In the genomic region with DNA sequence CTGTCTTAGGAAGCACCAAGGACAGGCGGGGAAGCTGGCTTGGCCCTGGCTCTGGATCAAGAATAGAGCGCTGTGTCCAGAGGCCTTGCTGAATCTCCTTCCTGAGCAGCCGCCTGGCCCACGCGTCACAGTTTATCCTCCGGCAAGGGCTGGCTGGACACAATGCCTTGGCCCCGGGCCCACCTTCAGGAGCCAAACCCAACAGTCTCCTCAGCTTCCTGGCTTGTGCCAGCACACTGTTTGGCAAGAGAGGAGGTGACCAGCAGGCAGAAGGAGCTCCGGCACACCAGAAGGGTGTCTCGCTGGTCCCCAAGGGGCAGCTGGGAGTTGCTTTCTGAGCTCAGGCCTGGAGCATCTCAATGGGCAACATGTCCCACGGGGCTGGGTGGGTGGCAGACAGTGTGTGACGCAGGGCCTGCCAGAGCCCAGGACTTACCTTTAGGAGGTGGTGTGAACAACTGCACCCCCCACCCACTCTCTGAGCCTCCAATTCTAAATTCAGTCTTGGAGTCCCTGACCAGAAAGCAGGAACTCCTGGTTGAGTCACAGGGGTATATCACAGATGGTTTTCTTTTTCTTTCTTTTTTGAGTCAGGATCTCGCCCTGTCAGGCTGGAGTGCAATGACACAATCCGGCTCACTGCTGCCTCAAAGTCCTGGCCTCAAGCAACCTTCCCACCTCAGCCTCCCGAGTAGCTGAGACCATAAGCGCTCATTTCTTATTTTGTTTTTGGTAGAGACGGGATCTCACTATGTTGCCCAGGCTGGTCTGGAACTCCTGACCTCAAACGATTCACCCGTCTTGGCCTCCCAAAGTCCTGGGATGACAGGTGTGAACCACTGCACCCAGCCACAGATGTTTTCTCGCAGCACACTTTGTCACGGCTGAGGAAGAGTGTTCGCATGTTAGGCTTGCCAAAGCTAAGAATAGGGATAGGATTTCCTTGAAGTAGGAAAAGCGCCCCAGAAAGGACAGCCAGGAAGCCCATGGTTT, we compare ENCODE assay signal across 10 cellular contexts.
DNase-seq lines count a peak whose midpoint lies in the region; ATAC-seq, FAIRE-seq and TF ChIP-seq lines count a peak whose summit lies in the region.
"Had no signal": no experiment of that assay in that cellular context is flagged by ENCODE, and none has a peak within 500 bp of the region (broad histone marks: within the 10 kb centered on the region; RNA-seq: fewer than 3 reads in every experiment).

No MANE protein-coding gene starts in this region.

- intact Hi-C loops in MCF 10A (cut with micrococcal nuclease): loop anchor here (10.0 kb wide), 3 partner anchors 168 to 358 kb away; partner anchors contain the start of gene BCOR
- intact Hi-C loops in lower lobe of right lung (cut with DNase I): no loop called here

- H3K9me3 Mint-ChIP-seq in activated naive CD4-positive, alpha-beta T cell treated with anti-CD3 and anti-CD28 coated beads, Interleukin-2, amount 50 U/mL, for 72 hours: no peaks in the 10 kb centered on the region
- H3K9me3 Mint-ChIP-seq in MCF 10A (ENCODE audit: unreplicated experiment): no peaks in the 10 kb centered on the region
- H3K9me3 Mint-ChIP-seq: dendritic cell treated with granulocyte-macrophage colony-stimulating factor and Interleukin-4, amounts not matched to agents 40 ng/mL and 50 ng/mL, for 4 days had no signal

- POLR2A ChIA-PET in MCF 10A (lab: Yijun Ruan, JAX): interaction anchor here (0.6 to 0.7 kb wide), 2 partner anchors 222 to 623 kb away, joined by 3 to 4 read pairs; no protein-coding TSS in a partner anchor

- no peaks in the 10 kb centered on the region for H3K36me3 ChIP-seq in lower lobe of right lung

- peak overlapping the region in 1 of 2 donors; percentile 25 for H3K27ac Mint-ChIP-seq in activated naive CD4-positive, alpha-beta T cell treated with anti-CD3 and anti-CD28 coated beads, Interleukin-2, amount 50 U/mL, for 72 hours
- H3K27ac Mint-ChIP-seq in MCF 10A (ENCODE audit: low read depth, unreplicated experiment): no peak overlapping the region
- H3K27ac Mint-ChIP-seq: dendritic cell treated with granulocyte-macrophage colony-stimulating factor and Interleukin-4, amounts not matched to agents 40 ng/mL and 50 ng/mL, for 4 days; naive thymus-derived CD4-positive, alpha-beta T cell had no signal

- peaks cover 36% of the 10 kb centered on the region for H3K27me3 Mint-ChIP-seq in MCF 10A (ENCODE audit: insufficient read depth, unreplicated experiment)
- H3K27me3 Mint-ChIP-seq: naive thymus-derived CD4-positive, alpha-beta T cell had no signal

- ATAC-seq in activated naive CD4-positive, alpha-beta T cell treated with anti-CD3 and anti-CD28 coated beads, Interleukin-2, amount 50 U/mL, for 72 hours: peak; percentile 75 to 81
- peak; percentile 79 to 87 for ATAC-seq in lower lobe of right lung
- ATAC-seq: naive thymus-derived CD4-positive, alpha-beta T cell had no signal

- peak overlapping the region; percentile 36 for H3K27ac ChIP-seq in lower lobe of right lung

- peaks cover 13% of the 10 kb centered on the region for H3K4me1 ChIP-seq in lower lobe of right lung

- H3K4me1 Mint-ChIP-seq in MCF 10A (ENCODE audit: insufficient read depth, unreplicated experiment): peaks cover 6% of the 10 kb centered on the region

- no peak overlapping the region for H3K4me3 ChIP-seq in lower lobe of right lung

- no TSS peak for BruUV-seq in MCF 10A (replicated peaks; lab: Mats Ljungman, UMichigan)

- TF ChIP-seq CTCF in MCF 10A (IDR thresholded peaks at IDR 0.05; ENCODE audit: unreplicated experiment) (no peak), lower lobe of right lung (IDR thresholded peaks at IDR 0.05) (no peak)

- no peak overlapping the region for H3K4me3 Mint-ChIP-seq in MCF 10A (ENCODE audit: unreplicated experiment)
- H3K4me3 Mint-ChIP-seq: dendritic cell treated with granulocyte-macrophage colony-stimulating factor and Interleukin-4, amounts not matched to agents 40 ng/mL and 50 ng/mL, for 4 days; naive thymus-derived CD4-positive, alpha-beta T cell had no signal

- DNase-seq in activated naive CD4-positive, alpha-beta T cell treated with anti-CD3 and anti-CD28 coated beads, Interleukin-2, amount 50 U/mL, for 72 hours (ENCODE audit: low spot score in 2 of 2): no peak
- DNase-seq in activated naive CD4-positive, alpha-beta T cell (lab: John Stamatoyannopoulos, UW): no peak
- DNase-seq in MCF 10A (ENCODE audit: unreplicated experiment) (peak; percentile 93), lower lobe of right lung (peak; percentile 82), urothelium cell line (ENCODE audit: low spot score) (peak; percentile 58), HT-29 (ENCODE audit: low spot score) (no peak), SKM-1 treated with dmso at 0.1 percent for 144 hours (lab: John Stamatoyannopoulos, UW; ENCODE audit: unreplicated experiment) (no peak), superior temporal gyrus (ENCODE audit: extremely low spot score) (no peak)
- DNase-seq: naive thymus-derived CD4-positive, alpha-beta T cell had no signal

- no peaks in the 10 kb centered on the region for H3K36me3 Mint-ChIP-seq in activated naive CD4-positive, alpha-beta T cell treated with anti-CD3 and anti-CD28 coated beads, Interleukin-2, amount 50 U/mL, for 72 hours
- H3K36me3 Mint-ChIP-seq in MCF 10A (ENCODE audit: insufficient read depth, unreplicated experiment): no peaks in the 10 kb centered on the region
- H3K36me3 Mint-ChIP-seq: naive thymus-derived CD4-positive, alpha-beta T cell had no signal

- H3K27me3 ChIP-seq in lower lobe of right lung (ENCODE audit: low read depth): no peaks in the 10 kb centered on the region

- H3K9me3 ChIP-seq in lower lobe of right lung: no peaks in the 10 kb centered on the region

- no peak for FAIRE-seq in urothelium cell line (lab: Jason Lieb, UNC)

- CTCF ChIA-PET in MCF 10A (lab: Yijun Ruan, JAX): interaction anchor here (0.6 to 0.9 kb wide), 5 partner anchors 33 to 1381 kb away, joined by 3 read pairs; no protein-coding TSS in a partner anchor

Comparison
In these comparisons a context has a peak if more than half of its experiments do, and no peak if none do; other contexts are left out.
1. DNase-seq: peak in MCF 10A (single experiment), lower lobe of right lung (single experiment) and urothelium cell line (single experiment); none in activated naive CD4-positive, alpha-beta T cell treated with anti-CD3 and anti-CD28 coated beads, Interleukin-2, amount 50 U/mL, for 72 hours (0 of 2), activated naive CD4-positive, alpha-beta T cell (0 of 4), HT-29 (single experiment), SKM-1 treated with dmso at 0.1 percent for 144 hours (single experiment) and superior temporal gyrus (single experiment).